In the genomic region with DNA sequence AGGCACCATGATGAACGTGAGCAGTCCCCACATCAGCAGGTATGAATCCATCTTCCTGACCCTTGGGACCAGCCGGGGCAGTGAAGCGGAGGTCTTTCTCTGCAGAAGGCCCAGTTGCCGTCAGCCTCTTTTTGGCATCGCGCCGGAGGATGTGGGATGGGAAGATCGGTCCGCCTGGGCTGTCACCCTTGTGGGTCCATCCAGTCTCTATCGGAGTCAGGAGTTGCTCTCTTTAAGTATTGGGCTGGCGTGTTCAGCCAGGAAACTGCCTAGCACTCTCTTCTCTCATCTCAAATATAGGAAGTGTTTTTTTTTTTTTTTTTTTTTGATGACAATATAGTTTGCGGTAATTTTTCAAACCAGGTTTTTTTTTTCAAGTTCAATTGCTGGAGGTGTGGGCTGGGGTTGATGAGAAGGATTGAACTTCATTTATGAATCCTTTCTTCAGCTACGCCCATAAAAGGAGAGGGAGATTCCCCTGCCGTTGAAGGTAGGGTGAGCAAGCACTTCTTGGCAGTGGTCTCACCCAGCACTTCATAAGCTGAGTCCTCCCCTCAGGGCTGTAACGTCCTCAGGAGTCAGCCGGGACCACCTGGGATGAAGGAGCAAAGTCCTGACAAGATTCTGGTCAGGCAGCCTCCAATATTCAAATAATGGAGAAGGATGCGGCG, we compare ENCODE assay signal across 9 cellular contexts. TPM values are rescaled to one million over a fixed set of nuclear protein-coding genes. Genes with fewer than 3 reads are reported as not detected.
DNase-seq lines count a peak whose midpoint lies in the region; ATAC-seq, FAIRE-seq and TF ChIP-seq lines count a peak whose summit lies in the region.
"Had no signal": no experiment of that assay in that cellular context is flagged by ENCODE, and none has a peak within 500 bp of the region (broad histone marks: within the 10 kb centered on the region; RNA-seq: fewer than 3 reads in every experiment).

A gene (minus strand): TSS at position 267 of the 671 bp plus-strand sequence. CDS start 216 bp downstream, at position 51.

- ATAC-seq in GM19324 (IDR thresholded peaks at IDR 0.05; ENCODE audit: low FRiP score, unreplicated experiment) (no peak), gastrocnemius medialis (no peak)
- ATAC-seq: HCT116 had no signal

- intact Hi-C loops in dendritic cell treated with granulocyte-macrophage colony-stimulating factor and Interleukin-4, amounts not matched to agents 40 ng/mL and 50 ng/mL, for 4 days (cut with micrococcal nuclease), result no loop called here
- intact Hi-C loops in gastrocnemius medialis (cut with DNase I; ENCODE audit: low total_unique reads), result no loop called here

- no peaks in the 10 kb centered on the region for H3K27me3 ChIP-seq in gastrocnemius medialis

- peak within 1 kb of the TSS; percentile 48 for H3K27ac Mint-ChIP-seq in dendritic cell treated with granulocyte-macrophage colony-stimulating factor and Interleukin-4, amounts not matched to agents 40 ng/mL and 50 ng/mL, for 4 days

- in situ Hi-C loops in gastrocnemius medialis (cut with MboI; ENCODE audit: low sequenced_read_pairs in 4 of 4), result no loop called here

- H3K36me3 ChIP-seq in gastrocnemius medialis, result no peaks in the 10 kb centered on the region

- peak; percentile 48 for FAIRE-seq in GM12892 (lab: Jason Lieb, UNC)

- no peaks in the 10 kb centered on the region for H3K9me3 ChIP-seq in gastrocnemius medialis

- H3K36me3 Mint-ChIP-seq in dendritic cell treated with granulocyte-macrophage colony-stimulating factor and Interleukin-4, amounts not matched to agents 40 ng/mL and 50 ng/mL, for 4 days (ENCODE audit: low read depth), result no peaks in the 10 kb centered on the region

- peaks cover 5% of the 10 kb centered on the region for H3K27me3 Mint-ChIP-seq in dendritic cell treated with granulocyte-macrophage colony-stimulating factor and Interleukin-4, amounts not matched to agents 40 ng/mL and 50 ng/mL, for 4 days

- no peak within 1 kb of the TSS for H3K27ac ChIP-seq in gastrocnemius medialis

- H3K4me3 ChIP-seq in gastrocnemius medialis, result no peak within 1 kb of the TSS

- TF ChIP-seq CTCF in gastrocnemius medialis (IDR thresholded peaks at IDR 0.05 in 4 of 5, conservative IDR thresholded peaks at IDR 0.05 in 1 of 5), result no peak

- no peaks in the 10 kb centered on the region for H3K9me3 Mint-ChIP-seq in dendritic cell treated with granulocyte-macrophage colony-stimulating factor and Interleukin-4, amounts not matched to agents 40 ng/mL and 50 ng/mL, for 4 days

- no peak within 1 kb of the TSS for H3K4me3 Mint-ChIP-seq in dendritic cell treated with granulocyte-macrophage colony-stimulating factor and Interleukin-4, amounts not matched to agents 40 ng/mL and 50 ng/mL, for 4 days

- peaks cover 36% of the 10 kb centered on the region for H3K4me1 Mint-ChIP-seq in dendritic cell treated with granulocyte-macrophage colony-stimulating factor and Interleukin-4, amounts not matched to agents 40 ng/mL and 50 ng/mL, for 4 days (ENCODE audit: low read depth)

- TF ChIP-seq POLR2A in GM12892 (IDR thresholded peaks at IDR 0.05; ENCODE audit: low read depth, low read length), result no peak; the same call in 1 of the 2 replicates
- no peak for TF ChIP-seq POLR2A in gastrocnemius medialis (IDR thresholded peaks at IDR 0.05)

- H3K4me1 ChIP-seq in gastrocnemius medialis, result peaks cover 6 to 16% of the 10 kb centered on the region in 2 donors

- DNase-seq in GM12892 (ENCODE audit: insufficient read length) (no peak), SHP77 (lab: John Stamatoyannopoulos, UW) (no peak), GDM1 (lab: John Stamatoyannopoulos, UW) (no peak), gastrocnemius medialis (no peak)
- peak; percentile 70 to 71 for DNase-seq in activated CD4-positive, alpha-beta T cell treated with anti-CD3 and anti-CD28 coated beads for 4 hours
- peak; percentile 78 for DNase-seq in stimulated activated CD4-positive, alpha-beta T cell treated with anti-CD3 and anti-CD28 coated beads, Interleukin-4, amount 100 ng/mL, for 24 hours

RNA-seq across cellular contexts. Expression of the gene that starts here (rescaled TPM):
- 7.2 TPM for polyA plus RNA-seq in GM12892 (2012; ENCODE audit: missing spikeins)
- total RNA-seq in gastrocnemius medialis, result 1 to 10 TPM in 1 of 4 donors, not detected in 3; 2.1 TPM

Comparison
In these comparisons a context has a peak if more than half of its experiments do, and no peak if none do; other contexts are left out.
1. DNase-seq: peak in activated CD4-positive, alpha-beta T cell treated with anti-CD3 and anti-CD28 coated beads for 4 hours (2 of 2) and stimulated activated CD4-positive, alpha-beta T cell treated with anti-CD3 and anti-CD28 coated beads, Interleukin-4, amount 100 ng/mL, for 24 hours (single experiment); none in GM12892 (single experiment), SHP77 (0 of 2), GDM1 (single experiment) and gastrocnemius medialis (0 of 2).